16 cellular contexts compared by ENCODE assay signal in genomic region chr10:93515071-93515962, GRCh38. TPM values are rescaled to one million over a fixed set of nuclear protein-coding genes. Genes with fewer than 3 reads are reported as not detected.
DNase-seq lines count a peak whose midpoint lies in the region; ATAC-seq and TF ChIP-seq lines count a peak whose summit lies in the region.
"Had no signal": no experiment of that assay in that cellular context is flagged by ENCODE, and none has a peak within 500 bp of the region (broad histone marks: within the 10 kb centered on the region; RNA-seq: fewer than 3 reads in every experiment).

No MANE protein-coding gene starts in this region.

- H3K4me1 ChIP-seq in GM23248 (ENCODE audit: insufficient read depth) (peaks cover 23% of the 10 kb centered on the region), adrenal gland (replicated peaks in 1 of 2) (peaks cover 0 to 15% of the 10 kb centered on the region in 2 donors), right atrium auricular region (peaks cover 0 to 4% of the 10 kb centered on the region in 2 donors)
- H3K4me1 ChIP-seq: Caco-2 had no signal

- H3K27ac ChIP-seq in GM23248 (peak overlapping the region; percentile 83), adrenal gland (peak overlapping the region; percentile 2 to 75 (median 20)), right atrium auricular region (peak overlapping the region; percentile 0 to 66), skin epidermis (peak overlapping the region in 13 of 21 experiments; percentile 10 to 79 (median 61))
- H3K27ac ChIP-seq: brain microvascular endothelial cell had no signal

- no peaks in the 10 kb centered on the region for H3K9me2 ChIP-seq in GM23248 (ENCODE audit: insufficient read depth)

- DNase-seq in GM23248 (peak; percentile 81), adrenal gland (no peak), right atrium auricular region (ENCODE audit: low spot score) (no peak), NCI-H446 (lab: John Stamatoyannopoulos, UW) (no peak), NCI-H2081 (lab: John Stamatoyannopoulos, UW) (no peak)
- DNase-seq: activated T-cell treated with anti-CD3 and anti-CD28 coated beads for 4 hours, brain microvascular endothelial cell, Caco-2, foreskin melanocyte, mesendoderm, NCI-H1436, PC-3 had no signal

- no peak for ATAC-seq in HG03354 (IDR thresholded peaks at IDR 0.05; ENCODE audit: poor library complexity, severe bottlenecking, unreplicated experiment)
- ATAC-seq in HG03139 (IDR thresholded peaks at IDR 0.05; ENCODE audit: unreplicated experiment): no peak
- ATAC-seq: PC-3 had no signal

- H2AFZ ChIP-seq in GM23248: peak overlapping the region; percentile 42

- in situ Hi-C loops in GM23248 (cut with MboI): loop anchor here (25.0 kb wide), 2 partner anchors 428 to 628 kb away; no protein-coding TSS in a partner anchor

- WGBS in GM23248 (ENCODE audit: low coverage in 1 of 2, low lambda C conversion rate in 2 of 2, missing lambda C conversion rate in 2 of 2), 2 experiments: 14 to 16% methylated on average over 7 of the region's 7 CpGs
- 52 to 70% (median 63%) methylated on average over 6 to 7 of the region's 7 CpGs for WGBS in adrenal gland, 4 donors

- H3K9ac ChIP-seq in GM23248: peak overlapping the region; percentile 66

- H3K4me2 ChIP-seq in GM23248 (ENCODE audit: unreplicated experiment): peak overlapping the region; percentile 51
- H3K4me2 ChIP-seq: smooth muscle cell had no signal

- TF ChIP-seq CTCF in adrenal gland (IDR thresholded peaks at IDR 0.05): no peak
- TF ChIP-seq CTCF in right atrium auricular region (IDR thresholded peaks at IDR 0.05): no peak

- intact Hi-C loops in adrenal gland (cut with DNase I): no loop called here

- no peaks in the 10 kb centered on the region for H3K9me3 ChIP-seq in GM23248 (ENCODE audit: low read depth)
- no peaks in the 10 kb centered on the region for H3K9me3 ChIP-seq in adrenal gland (replicated peaks in 1 of 3)
- H3K9me3 ChIP-seq in right atrium auricular region: no peaks in the 10 kb centered on the region

- no peaks in the 10 kb centered on the region for H4K20me1 ChIP-seq in GM23248 (ENCODE audit: insufficient read depth)

- TF ChIP-seq POLR2A in adrenal gland (IDR thresholded peaks at IDR 0.05): no peak

- H3K4me3 ChIP-seq in GM23248: no peak overlapping the region
- H3K4me3 ChIP-seq in adrenal gland: no peak overlapping the region
- no peak overlapping the region for H3K4me3 ChIP-seq in right atrium auricular region
- no peak overlapping the region for H3K4me3 ChIP-seq in skin epidermis
- H3K4me3 ChIP-seq: smooth muscle cell had no signal

- H3K27me3 ChIP-seq in GM23248 (replicated peaks; ENCODE audit: insufficient read depth): no peaks in the 10 kb centered on the region
- no peaks in the 10 kb centered on the region for H3K27me3 ChIP-seq in adrenal gland
- H3K27me3 ChIP-seq in right atrium auricular region: no peaks in the 10 kb centered on the region
- H3K27me3 ChIP-seq: brain microvascular endothelial cell had no signal

- H3K36me3 ChIP-seq in GM23248 (ENCODE audit: low read depth): no peaks in the 10 kb centered on the region; the same call in 1 of the 2 replicates
- no peaks in the 10 kb centered on the region for H3K36me3 ChIP-seq in adrenal gland (replicated peaks in 1 of 2)
- H3K36me3 ChIP-seq in right atrium auricular region: no peaks in the 10 kb centered on the region

- peaks cover 19% of the 10 kb centered on the region for H3F3A ChIP-seq in GM23248 (ENCODE audit: insufficient read depth)

- no peaks in the 10 kb centered on the region for H3K79me2 ChIP-seq in GM23248 (ENCODE audit: insufficient read depth)

RNA-seq across cellular contexts. Expression of gene CEP55, which starts 18.9 kb away (rescaled TPM):
- total RNA-seq in GM23248 (2014; rRNA removed; shearing (Covaris generic)): 21.5 and 32.4 TPM in 2 replicates
- polyA plus RNA-seq in GM23248 (2016; fragmentation: Nextera tagmentation; extraction: Ambion mirVana) (14.9 and 16.8 TPM in 2 replicates), adrenal gland (1 to 10 TPM in 1 of 3 donors, under 1 TPM in 2; 0.32 to 3.2 (median 0.44) TPM)
- total RNA-seq in adrenal gland (1 to 10 TPM in 5 of 8 donors, under 1 TPM in 3; 0.66 to 2.8 (median 1.2) TPM), right atrium auricular region (1 to 10 TPM in 1 of 2 donors, under 1 TPM in 1; 0.24 to 1.8 TPM)

RNA-seq across cellular contexts. Expression of gene MYOF, which starts 33.2 kb away (rescaled TPM):
- total RNA-seq in GM23248 (2014; rRNA removed; shearing (Covaris generic)): 256 and 261 TPM in 2 replicates
- polyA plus RNA-seq in GM23248 (2016; fragmentation: Nextera tagmentation; extraction: Ambion mirVana): 93.0 and 101 TPM in 2 replicates
- total RNA-seq in adrenal gland: 100 to 1,000 TPM in 1 of 8 donors, 10 to 100 TPM in 7; 36.7 to 119 (median 55.2) TPM
- polyA plus RNA-seq in adrenal gland: 10 to 100 TPM in 2 of 3 donors, 1 to 10 TPM in 1; 9.0 to 22.9 (median 10.8) TPM
- total RNA-seq in right atrium auricular region: 10 to 100 TPM; 13.4 to 14.1 TPM

RNA-seq across cellular contexts. Expression of gene FFAR4, which starts 51.1 kb away (rescaled TPM):
- not detected in 2 replicates for total RNA-seq in GM23248 (2014; rRNA removed; shearing (Covaris generic))
- polyA plus RNA-seq in GM23248 (2016; fragmentation: Nextera tagmentation; extraction: Ambion mirVana) (not detected in 2 replicates), adrenal gland (under 1 TPM; 0.20 to 0.57 (median 0.24) TPM)
- total RNA-seq in adrenal gland (1 to 10 TPM in 4 of 8 donors, under 1 TPM in 3, not detected in 1; 0.42 to 1.4 (median 1.2) TPM), right atrium auricular region (under 1 TPM in 1 of 2 donors, not detected in 1; 0.31 TPM)
- total RNA-seq: smooth muscle cell had no signal
- polyA plus RNA-seq: smooth muscle cell had no signal

Comparison
In these comparisons a context has a peak if more than half of its experiments do, and no peak if none do; other contexts are left out.
1. H3K27ac ChIP-seq: peak in every context shown above with its lines; median percentile 83 in GM23248; 61 in skin epidermis; 33 in right atrium auricular region; 20 in adrenal gland.